In the genomic region with DNA sequence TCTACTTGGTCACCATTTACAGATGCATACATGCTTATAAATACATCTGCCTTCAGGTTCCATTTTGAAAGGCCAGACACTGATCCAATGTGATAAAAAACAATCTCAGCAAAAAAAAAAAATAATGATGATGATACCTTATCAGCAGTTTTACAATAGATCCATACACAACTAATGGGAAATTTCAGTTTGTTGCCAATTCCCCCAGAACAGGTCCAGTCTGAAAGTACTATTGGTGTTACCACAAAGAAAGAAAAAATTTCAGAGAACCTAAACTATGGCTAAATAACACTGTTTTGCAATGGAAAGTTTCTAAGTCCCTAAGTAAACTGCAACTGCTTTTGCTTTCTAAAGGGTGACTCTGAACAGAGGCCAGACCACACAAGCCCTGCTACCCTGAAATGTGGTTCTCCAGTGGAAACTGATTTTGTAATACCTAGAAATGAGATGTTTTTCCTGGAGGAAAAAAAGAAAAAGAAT, we compare ENCODE assay signal across 8 cellular contexts. TPM values are rescaled to one million over a fixed set of nuclear protein-coding genes. Genes with fewer than 3 reads are reported as not detected.
DNase-seq lines count a peak whose midpoint lies in the region; ATAC-seq and TF ChIP-seq lines count a peak whose summit lies in the region.

No MANE protein-coding gene starts in this region.

- H3F3A ChIP-seq in GM23248 (ENCODE audit: insufficient read depth): peaks cover 8% of the 10 kb centered on the region; the same call in 1 of the 2 replicates

- H3K27ac ChIP-seq in GM23248: peak overlapping the region; percentile 58
- H3K27ac ChIP-seq in H9 (ENCODE audit: insufficient read length, low read depth, low read length): no peak overlapping the region
- H3K27ac ChIP-seq in trophoblast cell (ENCODE audit: low read depth, low read length): no peak overlapping the region

- H3K4me3 ChIP-seq in GM23248 (no peak overlapping the region), trophoblast cell (ENCODE audit: low read depth, low read length) (no peak overlapping the region)

- ATAC-seq in left cardiac atrium: peak; percentile 38 to 80

- no peaks in the 10 kb centered on the region for H3K9me3 ChIP-seq in GM23248 (ENCODE audit: low read depth)
- no peaks in the 10 kb centered on the region for H3K9me3 ChIP-seq in H9 (ENCODE audit: control insufficient read depth, low read depth, low read length)
- H3K9me3 ChIP-seq in trophoblast cell (ENCODE audit: insufficient read depth, low read depth, low read length): no peaks in the 10 kb centered on the region

- H3K23me2 ChIP-seq in H9 (ENCODE audit: insufficient read length, low read depth, low read length, poor library complexity, severe bottlenecking): no peaks in the 10 kb centered on the region

- intact Hi-C loops in left cardiac atrium (cut with DNase I): no loop called here

- H3K9ac ChIP-seq in GM23248 (peak overlapping the region; percentile 36), H9 (ENCODE audit: extremely low read depth, insufficient read length, low read length) (no peak overlapping the region), trophoblast cell (ENCODE audit: low read length) (no peak overlapping the region)

- H3K4me2 ChIP-seq in GM23248 (ENCODE audit: unreplicated experiment) (peak overlapping the region; percentile 11), H9 (ENCODE audit: insufficient read depth, insufficient read length, low read length) (no peak overlapping the region), trophoblast cell (ENCODE audit: low read length) (no peak overlapping the region)

- H4K8ac ChIP-seq in H9 (replicated peaks; ENCODE audit: insufficient read length, low read depth, low read length) (no peak overlapping the region), trophoblast cell (ENCODE audit: low read depth, low read length) (no peak overlapping the region)

- H3K4me3 Mint-ChIP-seq in H9: no peak overlapping the region

- H3K4me1 Mint-ChIP-seq in H9: 0 out of 4 replicates have a peak, but pooled peaks cover 0 to 2% of the 10 kb centered on the region in 2 experiments

- H2BK20ac ChIP-seq in H9 (ENCODE audit: low read depth, low read length, poor library complexity, severe bottlenecking): no peak overlapping the region

- no peaks in the 10 kb centered on the region for H3K79me1 ChIP-seq in H9 (ENCODE audit: insufficient read depth, low read depth, low read length, poor library complexity, severe bottlenecking)
- no peaks in the 10 kb centered on the region for H3K79me1 ChIP-seq in trophoblast cell (ENCODE audit: low read length)

- no peaks in the 10 kb centered on the region for H3K9me3 Mint-ChIP-seq in H9

- H3K4me1 ChIP-seq in GM23248 (ENCODE audit: insufficient read depth) (peaks cover 42% of the 10 kb centered on the region), H9 (ENCODE audit: insufficient read depth, low read length) (no peaks in the 10 kb centered on the region), trophoblast cell (ENCODE audit: control insufficient read depth in 1 of 2, insufficient read depth in 2 of 2, low read length in 2 of 2) (peaks cover 0 to 3% of the 10 kb centered on the region in 2 experiments)

- H3K14ac ChIP-seq in H9 (ENCODE audit: insufficient read depth, low read length): no peak overlapping the region
- H3K14ac ChIP-seq in trophoblast cell (ENCODE audit: low read length): no peak overlapping the region

- no peak overlapping the region for H3K27ac Mint-ChIP-seq in H9

- no peaks in the 10 kb centered on the region for H3K27me3 ChIP-seq in GM23248 (replicated peaks; ENCODE audit: insufficient read depth)
- H3K27me3 ChIP-seq in H9 (ENCODE audit: insufficient read depth, low read length): no peaks in the 10 kb centered on the region
- no peaks in the 10 kb centered on the region for H3K27me3 ChIP-seq in trophoblast cell (ENCODE audit: insufficient read depth, low read length)

- H2AFZ ChIP-seq in GM23248 (no peak overlapping the region), H9 (ENCODE audit: low read length) (no peak overlapping the region), trophoblast cell (ENCODE audit: insufficient read depth, low read length, poor library complexity) (no peak overlapping the region)

- DNase-seq in GM13976 (ENCODE audit: low spot score) (peak; percentile 42), GM23248 (peak; percentile 79), OCI-M1 (lab: John Stamatoyannopoulos, UW) (peak; percentile 77), left cardiac atrium (no peak), H9 (no peak), NCI-H1048 (lab: John Stamatoyannopoulos, UW) (no peak), trophoblast cell (no peak), NCI-H526 treated with DMSO at 0.1 percent for 48 hours (lab: John Stamatoyannopoulos, UW) (no peak)

- no peak overlapping the region for H2AK5ac ChIP-seq in H9 (ENCODE audit: insufficient read length, low read length)
- H2AK5ac ChIP-seq in trophoblast cell (ENCODE audit: low read length): no peak overlapping the region

- H2BK12ac ChIP-seq in H9 (ENCODE audit: insufficient read length, low read depth, low read length) (no peak overlapping the region), trophoblast cell (ENCODE audit: low read length) (no peak overlapping the region)

- H3T11ph ChIP-seq in H9 (ENCODE audit: low read length): no peak overlapping the region

- no peak overlapping the region for H2BK5ac ChIP-seq in H9 (ENCODE audit: insufficient read length, low read length)
- H2BK5ac ChIP-seq in trophoblast cell (ENCODE audit: low read depth, low read length, poor library complexity): no peak overlapping the region

- H3K36me3 ChIP-seq in GM23248 (ENCODE audit: low read depth): peaks cover 10% of the 10 kb centered on the region; the same call in 1 of the 2 replicates
- peaks cover 7 to 12% of the 10 kb centered on the region in 2 experiments for H3K36me3 ChIP-seq in trophoblast cell (ENCODE audit: control insufficient read depth in 1 of 2, insufficient read depth in 2 of 2, low read length in 2 of 2)

- H3K4ac ChIP-seq in H9 (ENCODE audit: low read depth, low read length) (no peak overlapping the region), trophoblast cell (ENCODE audit: low read depth, low read length) (no peak overlapping the region)

- no peak overlapping the region for H3K56ac ChIP-seq in H9 (ENCODE audit: insufficient read length, low read depth, low read length)

- H4K20me1 ChIP-seq in GM23248 (ENCODE audit: insufficient read depth) (no peaks in the 10 kb centered on the region), H9 (ENCODE audit: control insufficient read depth, insufficient read depth, insufficient read length) (no peaks in the 10 kb centered on the region)

- in situ Hi-C loops in GM13976 (cut with MboI; ENCODE audit: low sequenced_read_pairs, unreplicated experiment): loop anchor here (25.0 kb wide), 1 partner anchor 97 kb away; no protein-coding TSS in a partner anchor
- in situ Hi-C loops in GM23248 (cut with MboI): no loop called here

- peaks cover 12 to 31% (median 15%) of the 10 kb centered on the region in 3 experiments for H3K36me3 Mint-ChIP-seq in H9 (ENCODE audit: insufficient read depth in 1 of 3, low read depth in 3 of 3)

- no peak overlapping the region for H4K12ac ChIP-seq in trophoblast cell (ENCODE audit: low read depth, low read length)

- H4K5ac ChIP-seq in H9 (ENCODE audit: insufficient read length, low read depth, low read length): no peak overlapping the region

- no peaks in the 10 kb centered on the region for H3K9me2 ChIP-seq in GM23248 (ENCODE audit: insufficient read depth)

- no peak overlapping the region for H2BK15ac ChIP-seq in H9 (ENCODE audit: low read depth, low read length)

- H3K27me3 Mint-ChIP-seq in H9 (ENCODE audit: low read depth): no peaks in the 10 kb centered on the region

- H2BK120ac ChIP-seq in H9 (ENCODE audit: low read depth, low read length, poor library complexity, severe bottlenecking) (no peak overlapping the region), trophoblast cell (ENCODE audit: insufficient read depth, low read length, poor library complexity) (no peak overlapping the region)

- H4K91ac ChIP-seq in H9 (ENCODE audit: insufficient read length, low read depth, low read length) (no peak overlapping the region), trophoblast cell (ENCODE audit: low read depth, low read length) (no peak overlapping the region)

- H3K23ac ChIP-seq in H9 (ENCODE audit: insufficient read length, low read depth, low read length) (no peak overlapping the region), trophoblast cell (ENCODE audit: low read length) (no peak overlapping the region)

- no peak for TF ChIP-seq CTCF in GM13976 (IDR thresholded peaks at IDR 0.05; ENCODE audit: borderline replicate concordance, control extremely low read depth, extremely low read depth, insufficient read depth, missing control alignments)
- no peak for TF ChIP-seq CTCF in H9 (conservative IDR thresholded peaks at IDR 0.05)

- H3K79me2 ChIP-seq in GM23248 (ENCODE audit: insufficient read depth) (peaks cover 61% of the 10 kb centered on the region), H9 (ENCODE audit: insufficient read depth, low read length) (no peaks in the 10 kb centered on the region), trophoblast cell (ENCODE audit: control insufficient read depth, insufficient read depth, low read length, poor library complexity) (peaks cover 3% of the 10 kb centered on the region)

- no peak overlapping the region for H3K18ac ChIP-seq in H9 (ENCODE audit: insufficient read length, low read depth, low read length)
- H3K18ac ChIP-seq in trophoblast cell (ENCODE audit: low read length): no peak overlapping the region

RNA-seq across cellular contexts. Expression of gene LPIN2, which starts 54.1 kb away (rescaled TPM):
- total RNA-seq in GM23248 (2014; rRNA removed; shearing (Covaris generic)): 29.2 and 33.9 TPM in 2 replicates
- polyA plus RNA-seq in GM23248 (2016; fragmentation: Nextera tagmentation; extraction: Ambion mirVana): 19.5 and 19.8 TPM in 2 replicates
- total RNA-seq in left cardiac atrium: 10 to 100 TPM; 15.2 to 16.4 TPM
- 9.2 and 9.9 TPM in 2 replicates for total RNA-seq in H9 (2021)
- polyA plus RNA-seq in trophoblast cell (2013): 15.7 and 16.3 TPM in 2 replicates

Comparison
In these comparisons a context has a peak if more than half of its experiments do, and no peak if none do; other contexts are left out.
1. DNase-seq: peak in GM13976 (single experiment), GM23248 (single experiment) and OCI-M1 (single experiment); none in left cardiac atrium (single experiment), H9 (single experiment), NCI-H1048 (single experiment), trophoblast cell (0 of 2) and NCI-H526 treated with DMSO at 0.1 percent for 48 hours (single experiment).